8 cellular contexts compared by ENCODE assay signal in the genomic region with DNA sequence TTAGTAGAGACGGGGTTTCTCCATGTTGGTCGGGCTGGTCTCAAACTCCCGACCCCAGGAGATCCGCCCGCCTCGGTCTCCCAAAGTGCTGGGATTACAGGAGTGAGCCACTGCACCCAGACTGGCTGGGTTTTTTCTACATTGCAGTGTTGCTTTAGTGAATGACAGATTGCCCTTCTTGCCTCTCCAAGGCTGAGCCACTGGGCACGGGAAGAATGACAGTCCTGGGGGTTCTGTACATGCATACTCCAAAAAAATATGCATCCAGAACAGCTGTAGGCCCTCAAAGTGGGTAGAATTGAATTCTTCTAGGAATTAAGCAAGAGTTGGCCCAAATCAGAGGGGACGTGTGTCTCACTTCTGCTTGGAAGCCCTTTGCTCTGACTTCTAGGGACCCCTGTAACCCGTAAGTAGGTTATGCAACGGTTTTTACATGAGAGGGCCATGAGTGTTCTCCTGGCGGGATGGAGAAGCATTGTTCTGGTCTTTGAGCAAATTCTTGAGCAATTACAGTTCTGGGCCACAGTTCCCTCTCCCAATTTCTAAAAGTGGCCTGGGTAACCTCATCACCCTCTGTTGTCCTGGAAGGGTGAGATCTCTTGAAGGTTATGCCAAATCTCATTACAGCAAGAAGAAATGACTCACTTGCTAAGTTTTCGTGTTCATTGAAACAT. TPM values are rescaled to one million over a fixed set of nuclear protein-coding genes. Genes with fewer than 3 reads are reported as not detected.
DNase-seq lines count a peak whose midpoint lies in the region; ATAC-seq and TF ChIP-seq lines count a peak whose summit lies in the region.

No MANE protein-coding gene starts in this region.

- no peaks in the 10 kb centered on the region for H3K9me3 ChIP-seq in right lobe of liver

- H3K27ac ChIP-seq in 22Rv1 (peak overlapping the region; percentile 82), brain microvascular endothelial cell (peak overlapping the region; percentile 73), right lobe of liver (peak overlapping the region; percentile 89 to 94 (median 92))

- TF ChIP-seq POLR2A in right lobe of liver (IDR thresholded peaks at IDR 0.05): peak; percentile 5

- WGBS in right lobe of liver (ENCODE audit: insufficient coverage, low coverage, low lambda C conversion rate, missing lambda C conversion rate): 33% methylated on average over 12 of the region's 12 CpGs

- H3K27me3 ChIP-seq in brain microvascular endothelial cell (replicated peaks) (no peaks in the 10 kb centered on the region), right lobe of liver (no peaks in the 10 kb centered on the region)

- TF ChIP-seq CTCF in 22Rv1 (IDR thresholded peaks at IDR 0.05) (no peak), brain microvascular endothelial cell (IDR thresholded peaks at IDR 0.05; ENCODE audit: low read depth, low read length, missing control alignments) (no peak), right lobe of liver (IDR thresholded peaks at IDR 0.05) (peak in 1 of 4 donors; percentile 14)

- intact Hi-C loops in right lobe of liver (cut with DNase I): loop anchor here (5.0 to 10.0 kb wide), 2 partner anchors 54 to 66 kb away; no protein-coding TSS in a partner anchor

- in situ Hi-C loops in KBM-7 (cut with MboI; ENCODE audit: low pct_unique_long_range_greater_than_20kb, low sequenced_read_pairs): no loop called here
- in situ Hi-C loops in brain microvascular endothelial cell (cut with HindIII; ENCODE audit: low pct_ligation_motif_present, low sequenced_read_pairs): no loop called here

- ATAC-seq in right lobe of liver: no peak
- no peak for ATAC-seq in HG03354 (IDR thresholded peaks at IDR 0.05; ENCODE audit: poor library complexity, severe bottlenecking, unreplicated experiment)
- ATAC-seq in GM21717 (IDR thresholded peaks at IDR 0.05; ENCODE audit: unreplicated experiment): no peak

- H3K36me3 ChIP-seq in brain microvascular endothelial cell (replicated peaks): no peaks in the 10 kb centered on the region
- H3K36me3 ChIP-seq in right lobe of liver: no peaks in the 10 kb centered on the region

- H3K4me1 ChIP-seq in right lobe of liver: peaks cover 0 to 68% (median 33%) of the 10 kb centered on the region in 4 donors

- peak; percentile 44 for DNase-seq in KBM-7
- DNase-seq in brain microvascular endothelial cell: no peak
- DNase-seq in right lobe of liver: no peak
- no peak for DNase-seq in NCI-H748 (lab: John Stamatoyannopoulos, UW; ENCODE audit: unreplicated experiment)
- DNase-seq in activated CD8-positive, alpha-beta memory T cell treated with anti-CD3 and anti-CD28 coated beads for 24 hours: no peak

- H3K4me3 ChIP-seq in brain microvascular endothelial cell (ENCODE audit: low read depth, low read length): peak overlapping the region; percentile 94
- peak overlapping the region; percentile 86 to 88 (median 87) for H3K4me3 ChIP-seq in right lobe of liver

RNA-seq across cellular contexts. Expression of gene ACTN4, which starts 3.6 kb away (rescaled TPM):
- 100 to 1,000 TPM; 142 to 306 (median 201) TPM for total RNA-seq in right lobe of liver

RNA-seq across cellular contexts. Expression of gene EIF3K, which starts 32.1 kb away (rescaled TPM):
- 100 to 1,000 TPM in 4 of 6 experiments, 10 to 100 TPM in 2; 86.3 to 305 (median 116) TPM for total RNA-seq in right lobe of liver

RNA-seq across cellular contexts. Expression of gene MAP4K1, which starts 33.3 kb away (rescaled TPM):
- total RNA-seq in right lobe of liver: 1 to 10 TPM in 5 of 6 experiments, under 1 TPM in 1; 0.93 to 3.1 (median 2.0) TPM
